In genomic region chr4:179867300-179867878, GRCh38 we compare ENCODE assay signal across 8 cellular contexts.
DNase-seq lines count a peak whose midpoint lies in the region; ATAC-seq and TF ChIP-seq lines count a peak whose summit lies in the region.

No MANE protein-coding gene starts in this region.

- no peak overlapping the region for H3K4me3 Mint-ChIP-seq in activated CD4-positive, alpha-beta T cell treated with anti-CD3 and anti-CD28 coated beads for 36 hours
- no peak overlapping the region for H3K4me3 Mint-ChIP-seq in neural progenitor cell

- TF ChIP-seq CTCF in RWPE2 (IDR thresholded peaks at IDR 0.05; ENCODE audit: poor library complexity, severe bottlenecking) (peak; percentile 88), coronary artery (IDR thresholded peaks at IDR 0.05) (peak; percentile 15), neural progenitor cell (IDR thresholded peaks at IDR 0.05) (peak; percentile 81), omental fat pad (IDR thresholded peaks at IDR 0.05) (no peak)

- no peaks in the 10 kb centered on the region for H4K20me1 ChIP-seq in neural progenitor cell (ENCODE audit: low read depth)

- H3K27ac Mint-ChIP-seq in activated CD4-positive, alpha-beta T cell treated with anti-CD3 and anti-CD28 coated beads for 36 hours = no peak overlapping the region
- no peak overlapping the region for H3K27ac Mint-ChIP-seq in neural progenitor cell

- H3K4me1 Mint-ChIP-seq in activated CD4-positive, alpha-beta T cell treated with anti-CD3 and anti-CD28 coated beads for 36 hours = no peaks in the 10 kb centered on the region
- H3K4me1 Mint-ChIP-seq in neural progenitor cell = no peaks in the 10 kb centered on the region

- H3K4me1 ChIP-seq in RWPE2 (ENCODE audit: insufficient read depth, poor library complexity, severe bottlenecking) = no peaks in the 10 kb centered on the region
- no peaks in the 10 kb centered on the region for H3K4me1 ChIP-seq in neural progenitor cell

- no peak overlapping the region for H3K4me2 ChIP-seq in neural progenitor cell

- peak; percentile 60 for ATAC-seq in activated CD4-positive, alpha-beta T cell treated with anti-CD3 and anti-CD28 coated beads for 36 hours
- peak; percentile 94 for ATAC-seq in GM21619 (IDR thresholded peaks at IDR 0.05; ENCODE audit: unreplicated experiment)
- ATAC-seq in RWPE2 (ENCODE audit: low read depth) = peak; percentile 89
- no peak for ATAC-seq in omental fat pad (ENCODE audit: low FRiP score)

- no peaks in the 10 kb centered on the region for H3F3A ChIP-seq in neural progenitor cell (ENCODE audit: low read depth)

- no peak overlapping the region for H3K9ac ChIP-seq in neural progenitor cell

- H3K27ac ChIP-seq in RWPE2 (ENCODE audit: poor library complexity, severe bottlenecking) = no peak overlapping the region
- no peak overlapping the region for H3K27ac ChIP-seq in coronary artery
- H3K27ac ChIP-seq in neural progenitor cell = no peak overlapping the region

- DNase-seq in activated CD4-positive, alpha-beta T cell treated with anti-CD3 and anti-CD28 coated beads for 36 hours = peak; percentile 55
- no peak for DNase-seq in activated CD4-positive, alpha-beta T cell treated with anti-CD3 and anti-CD28 coated beads for 1 hour
- DNase-seq in HS-5 (ENCODE audit: low read depth) = peak; percentile 42
- DNase-seq in RWPE2 (ENCODE audit: low spot score) = no peak
- DNase-seq in coronary artery (ENCODE audit: low spot score) = no peak
- peak; percentile 84 for DNase-seq in neural progenitor cell (ENCODE audit: low spot score)
- DNase-seq in omental fat pad (ENCODE audit: low spot score) = no peak

- H3K36me3 ChIP-seq in RWPE2 (ENCODE audit: low read depth) (no peaks in the 10 kb centered on the region), neural progenitor cell (no peaks in the 10 kb centered on the region)

- no peaks in the 10 kb centered on the region for H3K27me3 Mint-ChIP-seq in activated CD4-positive, alpha-beta T cell treated with anti-CD3 and anti-CD28 coated beads for 36 hours
- H3K27me3 Mint-ChIP-seq in neural progenitor cell (ENCODE audit: insufficient read depth, low read depth) = peaks cover 2% of the 10 kb centered on the region

- H3K27me3 ChIP-seq in RWPE2 (ENCODE audit: insufficient read depth, poor library complexity, severe bottlenecking) (no peaks in the 10 kb centered on the region), neural progenitor cell (no peaks in the 10 kb centered on the region)

- POLR2A ChIA-PET in activated CD4-positive, alpha-beta T cell treated with anti-CD3 and anti-CD28 coated beads for 36 hours (lab: Charles Lee) = no interaction called here

- H3K4me3 ChIP-seq in RWPE2 (ENCODE audit: severe bottlenecking) (no peak overlapping the region), coronary artery (no peak overlapping the region), neural progenitor cell (no peak overlapping the region)

- CTCF ChIA-PET in activated CD4-positive, alpha-beta T cell treated with anti-CD3 and anti-CD28 coated beads for 36 hours (lab: Charles Lee) = interaction anchor here (0.6 to 1.3 kb wide), 3 partner anchors 799 to 1933 kb away, joined by 3 to 4 read pairs (median 3); no protein-coding TSS in a partner anchor

- no peak overlapping the region for H2AFZ ChIP-seq in neural progenitor cell (replicated peaks)

- H3K9me3 ChIP-seq in RWPE2 (ENCODE audit: severe bottlenecking) = no peaks in the 10 kb centered on the region
- H3K9me3 ChIP-seq in neural progenitor cell (ENCODE audit: low read depth) = no peaks in the 10 kb centered on the region

- H3K9me3 Mint-ChIP-seq in activated CD4-positive, alpha-beta T cell treated with anti-CD3 and anti-CD28 coated beads for 36 hours (ENCODE audit: low read depth) = peaks cover 2% of the 10 kb centered on the region
- H3K9me3 Mint-ChIP-seq in neural progenitor cell = no peaks in the 10 kb centered on the region

- no peaks in the 10 kb centered on the region for H3K79me2 ChIP-seq in neural progenitor cell (ENCODE audit: low read depth)

- intact Hi-C loops in activated CD4-positive, alpha-beta T cell treated with anti-CD3 and anti-CD28 coated beads for 36 hours (cut with DNase I, micrococcal nuclease) = loop anchor here in 1 of 2 experiments (2.0 kb wide), 1 partner anchor 797 kb away; no protein-coding TSS in a partner anchor

- H3K36me3 Mint-ChIP-seq in activated CD4-positive, alpha-beta T cell treated with anti-CD3 and anti-CD28 coated beads for 36 hours (ENCODE audit: low read depth) = no peaks in the 10 kb centered on the region
- no peaks in the 10 kb centered on the region for H3K36me3 Mint-ChIP-seq in neural progenitor cell

Comparison
In these comparisons a context has a peak if more than half of its experiments do, and no peak if none do; other contexts are left out.
1. DNase-seq: peak in activated CD4-positive, alpha-beta T cell treated with anti-CD3 and anti-CD28 coated beads for 36 hours (single experiment), HS-5 (single experiment) and neural progenitor cell (single experiment); none in activated CD4-positive, alpha-beta T cell treated with anti-CD3 and anti-CD28 coated beads for 1 hour (single experiment), RWPE2 (single experiment), coronary artery (single experiment) and omental fat pad (single experiment).
2. CTCF ChIP-seq: peak in RWPE2 (single experiment), coronary artery (single experiment) and neural progenitor cell (single experiment); none in omental fat pad (0 of 3).